8 cellular contexts compared by ENCODE assay signal in the genomic region with DNA sequence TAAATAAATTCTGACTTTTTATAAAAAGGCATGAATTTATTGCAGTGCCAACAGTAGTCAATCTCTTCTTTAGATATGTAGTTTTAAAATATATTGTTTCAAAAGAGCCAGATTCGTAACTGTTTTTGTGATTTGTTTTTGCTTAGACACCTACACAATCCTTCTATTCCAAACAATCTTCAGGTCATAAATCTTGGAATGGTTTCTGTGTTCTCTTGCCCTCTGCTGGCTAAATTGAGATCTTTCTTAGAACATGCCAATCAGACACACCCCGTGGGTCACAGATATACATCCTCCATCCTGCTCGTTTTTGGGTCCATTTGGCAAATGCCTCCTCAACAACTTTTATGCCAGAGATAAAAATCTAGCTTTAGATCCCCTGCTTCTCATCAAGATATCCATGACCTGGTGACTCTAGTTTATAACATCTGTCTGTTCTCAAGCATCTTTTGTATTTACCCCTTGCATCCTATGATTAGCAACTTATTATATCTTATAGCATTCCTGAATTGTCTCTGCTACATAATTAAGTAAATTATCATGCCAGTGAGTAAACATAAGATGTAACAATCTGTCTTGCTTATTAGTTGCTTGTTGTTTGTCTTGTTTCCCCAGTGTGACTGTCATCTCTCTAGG. TPM values are rescaled to one million over a fixed set of nuclear protein-coding genes. Genes with fewer than 3 reads are reported as not detected.
DNase-seq lines count a peak whose midpoint lies in the region; ATAC-seq, FAIRE-seq and TF ChIP-seq lines count a peak whose summit lies in the region.

No MANE protein-coding gene starts in this region.

- peak; percentile 58 for TF ChIP-seq CTCF in BJ (IDR thresholded peaks at IDR 0.05; ENCODE audit: insufficient read depth, low read depth, low read length)
- peak; percentile 63 to 82 (median 63) for TF ChIP-seq CTCF in K562 (IDR thresholded peaks at IDR 0.05 in 2 of 3, conservative IDR thresholded peaks at IDR 0.05 in 1 of 3; ENCODE audit: insufficient read depth in 2 of 3, low read depth in 1 of 3, low read length in 3 of 3)
- TF ChIP-seq CTCF in liver (IDR thresholded peaks at IDR 0.05; ENCODE audit: low read depth, low read length, missing input control): peak; percentile 59

- H3K4me1 ChIP-seq in K562 (replicated peaks in 1 of 2; ENCODE audit: control insufficient read depth in 2 of 2, insufficient read depth in 2 of 2, low read length in 2 of 2) (no peaks in the 10 kb centered on the region), liver (ENCODE audit: control insufficient read depth in 4 of 4, insufficient read depth in 4 of 4, low read length in 3 of 4) (peaks cover 0 to 3% (median 0%) of the 10 kb centered on the region in 4 donors)

- WGBS in K562 (ENCODE audit: insufficient coverage, low coverage, missing lambda C conversion rate): 0% methylated on average over 3 of the region's 3 CpGs
- WGBS in liver: 5% methylated on average over 3 of the region's 3 CpGs

- H2AFZ ChIP-seq in K562 (ENCODE audit: low read depth, low read length): no peak overlapping the region

- no peak for TF ChIP-seq POLR2A in K562 (conservative IDR thresholded peaks at IDR 0.05)

- H3K9me3 ChIP-seq in K562 (replicated peaks; ENCODE audit: control insufficient read depth, insufficient read depth, low read depth, low read length) (no peaks in the 10 kb centered on the region), liver (ENCODE audit: control insufficient read depth in 4 of 4, low read length in 3 of 4) (no peaks in the 10 kb centered on the region)

- H4K20me1 ChIP-seq in K562 (replicated peaks; ENCODE audit: control insufficient read depth, insufficient read depth, low read length): no peaks in the 10 kb centered on the region

- ATAC-seq in GM21526 (IDR thresholded peaks at IDR 0.05; ENCODE audit: low FRiP score, unreplicated experiment): peak; percentile 65
- ATAC-seq in K562: peak; percentile 94

- H3K27ac Mint-ChIP-seq in activated T-cell treated with anti-CD3 and anti-CD28 coated beads, Interleukin-2, amount 50 U/mL, for 24 hours: no peak overlapping the region

- TF ChIP-seq RAD21 in K562 (CRISPR knock-in tag; conservative IDR thresholded peaks at IDR 0.05 in 1 of 2, IDR thresholded peaks at IDR 0.05 in 1 of 2) (peak; percentile 84 to 86), liver (IDR thresholded peaks at IDR 0.05) (peak; percentile 84 to 89)

- H3K27ac ChIP-seq in K562 (ENCODE audit: extremely low read depth, low read depth, low read length): no peak overlapping the region
- H3K27ac ChIP-seq in liver (ENCODE audit: low read depth in 1 of 2, low read length in 2 of 2): no peak overlapping the region

- H3K27me3 Mint-ChIP-seq in activated T-cell treated with anti-CD3 and anti-CD28 coated beads, Interleukin-2, amount 50 U/mL, for 24 hours: peaks cover 8% of the 10 kb centered on the region

- H3K4me2 ChIP-seq in K562 (ENCODE audit: insufficient read depth, low read length): no peak overlapping the region

- FAIRE-seq in K562 (lab: Jason Lieb, UNC): peak; percentile 58

- H3K27me3 ChIP-seq in BJ (ENCODE audit: control insufficient read depth, insufficient read depth, low read length): peaks cover 5% of the 10 kb centered on the region; the same call in 1 of the 2 replicates
- peaks cover 0 to 9% of the 10 kb centered on the region in 2 experiments; a peak in 2 of 5 replicates for H3K27me3 ChIP-seq in K562 (ENCODE audit: control insufficient read depth in 2 of 2, insufficient read depth in 2 of 2, low read length in 2 of 2)
- H3K27me3 ChIP-seq in liver (ENCODE audit: control insufficient read depth in 4 of 4, insufficient read depth in 4 of 4, low read length in 3 of 4): no peaks in the 10 kb centered on the region

- no peaks in the 10 kb centered on the region for H3K4me1 Mint-ChIP-seq in activated T-cell treated with anti-CD3 and anti-CD28 coated beads, Interleukin-2, amount 50 U/mL, for 24 hours (ENCODE audit: low read depth)

- in situ Hi-C loops in K562 (cut with MboI): no loop called here

- no peaks in the 10 kb centered on the region for H3K9me1 ChIP-seq in K562 (ENCODE audit: control insufficient read depth, insufficient read depth, low read length)

- TF ChIP-seq EP300 in K562 (IDR thresholded peaks at IDR 0.05; ENCODE audit: low read length): no peak

- H3K9me3 Mint-ChIP-seq in activated T-cell treated with anti-CD3 and anti-CD28 coated beads, Interleukin-2, amount 50 U/mL, for 24 hours: peaks cover 3% of the 10 kb centered on the region

- POLR2A ChIA-PET in BJ (lab: Charles Lee) (no interaction called here), K562 (lab: Yijun Ruan, JAX) (interaction anchor here (1.0 kb wide), 1 partner anchor 8 kb away, joined by 4 read pairs; no protein-coding TSS in a partner anchor)

- H3K36me3 Mint-ChIP-seq in activated T-cell treated with anti-CD3 and anti-CD28 coated beads, Interleukin-2, amount 50 U/mL, for 24 hours (ENCODE audit: low read depth): no peaks in the 10 kb centered on the region

- intact Hi-C loops in K562 (cut with micrococcal nuclease): loop anchor here (2.0 to 10.0 kb wide), 3 partner anchors 77 to 674 kb away; a partner anchor contains a TSS

- BruUV-seq in K562 (replicated peaks; lab: Mats Ljungman, UMichigan): no TSS peak

- H3K79me2 ChIP-seq in K562 (ENCODE audit: control insufficient read depth, insufficient read depth, low read length): no peaks in the 10 kb centered on the region

- CTCF ChIA-PET in BJ (lab: Yijun Ruan, JAX): interaction anchor here (0.7 to 1.2 kb wide), 2 partner anchors 61 to 655 kb away, joined by 3 read pairs; no protein-coding TSS in a partner anchor
- CTCF ChIA-PET in K562 (lab: Yijun Ruan, JAX; ENCODE audit: low intra/inter-chr PET ratio): interaction anchor here (1.0 to 1.7 kb wide), 2 partner anchors 652 to 673 kb away, joined by 6 read pairs; no protein-coding TSS in a partner anchor

- DNase-seq in BJ (ENCODE audit: low read depth): no peak
- peak; percentile 71 for DNase-seq in NCI-H2171 treated with DMSO at 0.1 percent for 48 hours (lab: John Stamatoyannopoulos, UW)
- DNase-seq in K562 (ENCODE audit: extremely low read depth in 1 of 4, low spot score in 3 of 4): peak; percentile 56 to 76 (median 68)
- DNase-seq in T1000 (lab: John Stamatoyannopoulos, UW): no peak
- no peak for DNase-seq in activated T-cell treated with anti-CD3 and anti-CD28 coated beads, Interleukin-2, amount 50 U/mL, for 24 hours
- no peak for DNase-seq in stimulated activated CD4-positive, alpha-beta T cell treated with anti-CD3 and anti-CD28 coated beads, Interleukin-2, amount 100 ng/mL, for 48 hours

- H3K4me3 ChIP-seq in BJ (ENCODE audit: low read depth, low read length): no peak overlapping the region
- H3K4me3 ChIP-seq in K562: no peak overlapping the region
- no peak overlapping the region for H3K4me3 ChIP-seq in liver (ENCODE audit: low read depth in 1 of 3, low read length in 3 of 3)

- H3K36me3 ChIP-seq in BJ (ENCODE audit: control insufficient read depth, insufficient read depth, low read length): no peaks in the 10 kb centered on the region
- no peaks in the 10 kb centered on the region for H3K36me3 ChIP-seq in K562 (ENCODE audit: control insufficient read depth, insufficient read depth, low read length)
- no peaks in the 10 kb centered on the region for H3K36me3 ChIP-seq in liver (ENCODE audit: control insufficient read depth in 4 of 4, insufficient read depth in 3 of 4, low read depth in 1 of 4, low read length in 3 of 4)

- H3K9ac ChIP-seq in K562 (ENCODE audit: insufficient read depth in 1 of 2, low read depth in 2 of 2, low read length in 2 of 2) (no peak overlapping the region), liver (ENCODE audit: low read depth in 1 of 2, low read length in 2 of 2) (no peak overlapping the region)

- H3K4me3 Mint-ChIP-seq in activated T-cell treated with anti-CD3 and anti-CD28 coated beads, Interleukin-2, amount 50 U/mL, for 24 hours: no peak overlapping the region

TF ChIP-seq in liver, 16 proteins besides CTCF, POLR2A, EP300 and RAD21 (continues in another document):
- TF ChIP-seq HNF4A (conservative IDR thresholded peaks at IDR 0.05) (no peak), EGR1 (IDR thresholded peaks at IDR 0.05; ENCODE audit: low read depth in 2 of 2) (no peak), FOXA1 (IDR thresholded peaks at IDR 0.05) (no peak), SP1 (IDR thresholded peaks at IDR 0.05) (no peak), JUND (IDR thresholded peaks at IDR 0.05) (no peak), NR2F2 (IDR thresholded peaks at IDR 0.05) (no peak)
- TF ChIP-seq, protein P1, sequence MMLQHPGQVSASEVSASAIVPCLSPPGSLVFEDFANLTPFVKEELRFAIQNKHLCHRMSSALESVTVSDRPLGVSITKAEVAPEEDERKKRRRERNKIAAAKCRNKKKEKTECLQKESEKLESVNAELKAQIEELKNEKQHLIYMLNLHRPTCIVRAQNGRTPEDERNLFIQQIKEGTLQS (IDR thresholded peaks at IDR 0.05): no peak
- TF ChIP-seq, protein P2, sequence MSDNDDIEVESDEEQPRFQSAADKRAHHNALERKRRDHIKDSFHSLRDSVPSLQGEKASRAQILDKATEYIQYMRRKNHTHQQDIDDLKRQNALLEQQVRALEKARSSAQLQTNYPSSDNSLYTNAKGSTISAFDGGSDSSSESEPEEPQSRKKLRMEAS (IDR thresholded peaks at IDR 0.05): no peak

RNA-seq across cellular contexts. Expression of a gene that starts 35.3 kb away (rescaled TPM):
- 24.2 and 39.6 TPM in 2 replicates for polyA plus RNA-seq in BJ (2011; rRNA removed)
- 16.1 and 19.6 TPM in 2 replicates for polyA minus RNA-seq in BJ (2011; rRNA and poly(A)+ RNA removed)
- 79.3 and 178 TPM in 2 replicates for total RNA-seq in K562 (2011; cell fraction: chromatin; rRNA removed; ENCODE audit: low replicate concordance)
- 42.2 and 49.9 TPM in 2 replicates for total RNA-seq in K562 (2011; cell fraction: nucleolus; rRNA removed)
- total RNA-seq in K562 (2011; cell fraction: nucleoplasm; rRNA removed): 76.4 and 120 TPM in 2 replicates
- 66.8 and 77.8 TPM in 2 replicates for total RNA-seq in K562 (2014; rRNA removed)
- total RNA-seq in K562 (2014; rRNA removed; fragmentation: Illumina TruSeq; extraction: Trizol): 73.1 and 76.1 TPM in 2 replicates
- 68.1 and 68.7 TPM in 2 replicates for total RNA-seq in K562 (2015; rRNA removed; fragmentation: Illumina TruSeq; extraction: Trizol)
- total RNA-seq in K562 (2021): 74.2 and 75.3 TPM in 2 replicates
- 52.6 and 81.8 TPM in 2 replicates for polyA plus RNA-seq in K562 (2011; rRNA removed)
- polyA plus RNA-seq in K562 (2011; cell fraction: cytosol; rRNA removed): 21.8 and 23.3 TPM in 2 replicates
- 50.5 and 53.6 TPM in 2 replicates for polyA plus RNA-seq in K562 (2011; cell fraction: nucleus; rRNA removed)
- polyA plus RNA-seq in K562 (2012): 62.5 and 71.7 TPM in 2 replicates
- 66.8 and 73.3 TPM in 2 replicates for polyA plus RNA-seq in K562 (2014; fragmentation: Illumina TruSeq; extraction: Trizol)
- polyA plus RNA-seq in K562 (2014; fragmentation: Nextera tagmentation; extraction: Ambion mirVana): 10 to 100 TPM; 27.6 to 37.0 TPM
- 70.4 and 79.2 TPM in 2 replicates for polyA plus RNA-seq in K562 (2014; rRNA removed)
- polyA minus RNA-seq in K562 (2011; rRNA and poly(A)+ RNA removed): 79.3 and 80.4 TPM in 2 replicates
- 20.1 and 34.4 TPM in 2 replicates for polyA minus RNA-seq in K562 (2011; cell fraction: cytosol; rRNA and poly(A)+ RNA removed)
- 60.6 and 82.3 TPM in 2 replicates for polyA minus RNA-seq in K562 (2011; cell fraction: nucleus; rRNA and poly(A)+ RNA removed)
- 10 to 100 TPM; 11.5 to 30.6 TPM for total RNA-seq in liver
- polyA plus RNA-seq in liver: 10 to 100 TPM in 1 of 2 donors, 1 to 10 TPM in 1; 7.7 to 35.6 TPM

Comparison
In these comparisons a context has a peak if more than half of its experiments do, and no peak if none do; other contexts are left out.
1. DNase-seq: peak in NCI-H2171 treated with DMSO at 0.1 percent for 48 hours (single experiment) and K562 (4 of 4); none in BJ (single experiment), T1000 (single experiment), activated T-cell treated with anti-CD3 and anti-CD28 coated beads, Interleukin-2, amount 50 U/mL, for 24 hours (single experiment) and stimulated activated CD4-positive, alpha-beta T cell treated with anti-CD3 and anti-CD28 coated beads, Interleukin-2, amount 100 ng/mL, for 48 hours (0 of 2).
2. Peak in every context shown above with its lines, with median percentiles within 50 percentile points of each other: CTCF ChIP-seq.